ENCODE assay signal across 9 cellular contexts in the genomic region with DNA sequence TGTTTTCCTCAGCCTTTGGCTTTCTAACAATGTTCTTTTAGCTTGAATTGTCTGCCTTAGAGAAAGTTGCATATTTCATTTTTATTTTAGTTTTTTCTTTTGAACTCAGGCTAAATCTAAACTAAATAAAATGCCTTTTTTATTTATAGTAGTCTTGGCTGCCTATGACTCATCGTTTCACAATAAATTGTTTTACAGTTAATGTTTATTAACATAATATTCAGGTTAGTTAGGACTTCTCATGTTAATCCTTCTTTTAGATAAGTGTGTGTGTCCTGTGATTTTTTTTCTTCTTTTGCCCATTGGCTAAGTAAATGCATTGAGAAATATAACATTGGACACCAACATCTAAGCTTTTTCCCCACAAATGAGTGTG. TPM values are rescaled to one million over a fixed set of nuclear protein-coding genes. Genes with fewer than 3 reads are reported as not detected.
DNase-seq lines count a peak whose midpoint lies in the region; ATAC-seq, FAIRE-seq and TF ChIP-seq lines count a peak whose summit lies in the region.
"Had no signal": no experiment of that assay in that cellular context is flagged by ENCODE, and none has a peak within 500 bp of the region (broad histone marks: within the 10 kb centered on the region; RNA-seq: fewer than 3 reads in every experiment).

No MANE protein-coding gene starts in this region.

- H3K9ac ChIP-seq in BLaER1 treated with 17β-estradiol and CSF1 and Interleukin-3, amounts not matched to agents 10 nM and 100 nM = peak overlapping the region; percentile 87 to 94 (median 93); a peak in 21 of 22 replicates

- peak overlapping the region; percentile 41 to 90 (median 74); a peak in 21 of 22 replicates for H3K4me2 ChIP-seq in BLaER1 treated with 17β-estradiol and CSF1 and Interleukin-3, amounts not matched to agents 10 nM and 100 nM

- CTCF ChIA-PET in naive thymus-derived CD4-positive, alpha-beta T cell (lab: Charles Lee) = no interaction called here

- FAIRE-seq in bronchial epithelial cell (lab: Jason Lieb, UNC) = no peak

- peaks cover 4 to 22% (median 13%) of the 10 kb centered on the region in 11 experiments; a peak in 15 of 22 replicates for H3K36me3 ChIP-seq in BLaER1 treated with 17β-estradiol and CSF1 and Interleukin-3, amounts not matched to agents 10 nM and 100 nM
- H3K36me3 ChIP-seq in KOPT-K1 (ENCODE audit: insufficient read depth, low read length) (no peaks in the 10 kb centered on the region), bronchial epithelial cell (ENCODE audit: control insufficient read depth, insufficient read depth, low read length) (no peaks in the 10 kb centered on the region)
- H3K36me3 ChIP-seq in naive thymus-derived CD4-positive, alpha-beta T cell (ENCODE audit: control insufficient read depth in 2 of 3, insufficient read depth in 3 of 3, low read length in 3 of 3) = peaks cover 0 to 6% (median 0%) of the 10 kb centered on the region in 3 experiments

- H3K4me3 Mint-ChIP-seq in naive thymus-derived CD4-positive, alpha-beta T cell = peak overlapping the region; percentile 93 to 99 (median 97)

- H3K27ac Mint-ChIP-seq in naive thymus-derived CD4-positive, alpha-beta T cell = peak overlapping the region in 3 of 9 donors; percentile 91 to 98 (median 91)

- no peaks in the 10 kb centered on the region for H3K27me3 Mint-ChIP-seq in naive thymus-derived CD4-positive, alpha-beta T cell

- no peak for TF ChIP-seq CTCF in bronchial epithelial cell (IDR thresholded peaks at IDR 0.05; ENCODE audit: insufficient read depth, low read length, severe bottlenecking)
- no peak for TF ChIP-seq CTCF in GM20000 (IDR thresholded peaks at IDR 0.05; ENCODE audit: extremely low read depth, missing control alignments)

- H3K27me3 ChIP-seq in BLaER1 treated with 17β-estradiol and CSF1 and Interleukin-3, amounts not matched to agents 10 nM and 100 nM = no peaks in the 10 kb centered on the region
- no peaks in the 10 kb centered on the region for H3K27me3 ChIP-seq in bronchial epithelial cell (ENCODE audit: control insufficient read depth, insufficient read depth, low read length)
- H3K27me3 ChIP-seq in naive thymus-derived CD4-positive, alpha-beta T cell (ENCODE audit: control insufficient read depth in 2 of 2, insufficient read depth in 2 of 2, low read length in 2 of 2) = no peaks in the 10 kb centered on the region

- peaks cover 0 to 2% (median 0%) of the 10 kb centered on the region in 5 donors for H3K36me3 Mint-ChIP-seq in naive thymus-derived CD4-positive, alpha-beta T cell

- H3K4me1 ChIP-seq in BLaER1 treated with 17β-estradiol and CSF1 and Interleukin-3, amounts not matched to agents 10 nM and 100 nM = peaks cover 28 to 48% (median 41%) of the 10 kb centered on the region in 10 experiments
- H3K4me1 ChIP-seq in naive thymus-derived CD4-positive, alpha-beta T cell (ENCODE audit: control insufficient read depth in 2 of 2, insufficient read depth in 2 of 2, low read length in 2 of 2) = no peaks in the 10 kb centered on the region

- H4K20me1 ChIP-seq in BLaER1 treated with 17β-estradiol and CSF1 and Interleukin-3, amounts not matched to agents 10 nM and 100 nM = peaks cover 20 to 54% (median 36%) of the 10 kb centered on the region in 11 experiments; a peak in 19 of 22 replicates

- POLR2A ChIA-PET in naive thymus-derived CD4-positive, alpha-beta T cell (lab: Charles Lee) = interaction anchor here (1.5 kb wide), 1 partner anchor 12 kb away, joined by 4 read pairs; no protein-coding TSS in a partner anchor

- ATAC-seq in naive thymus-derived CD4-positive, alpha-beta T cell = no peak
- ATAC-seq in GM21447 (IDR thresholded peaks at IDR 0.05; ENCODE audit: unreplicated experiment) = no peak

- peaks cover 0 to 32% (median 12%) of the 10 kb centered on the region in 7 donors for H3K4me1 Mint-ChIP-seq in naive thymus-derived CD4-positive, alpha-beta T cell

- peaks cover 4 to 31% (median 20%) of the 10 kb centered on the region in 11 experiments; a peak in 18 of 22 replicates for H3K9me3 ChIP-seq in BLaER1 treated with 17β-estradiol and CSF1 and Interleukin-3, amounts not matched to agents 10 nM and 100 nM (replicated peaks in 1 of 11)
- no peaks in the 10 kb centered on the region for H3K9me3 ChIP-seq in KOPT-K1 (ENCODE audit: insufficient read depth, low read length, poor library complexity, severe bottlenecking)
- H3K9me3 ChIP-seq in naive thymus-derived CD4-positive, alpha-beta T cell (ENCODE audit: control insufficient read depth in 2 of 3, low read length in 3 of 3) = no peaks in the 10 kb centered on the region

- DNase-seq in bronchial epithelial cell (ENCODE audit: low read depth) (peak; percentile 42), NCI-H510A treated with DMSO at 0.1 percent for 48 hours (lab: John Stamatoyannopoulos, UW) (no peak), GM20000 (ENCODE audit: low spot score) (no peak)
- no peak for DNase-seq in naive thymus-derived CD4-positive, alpha-beta T cell
- DNase-seq in activated CD4-positive, CD25-positive, alpha-beta regulatory T cell treated with anti-CD3 and anti-CD28 coated beads, Interleukin-2, amount 50 U/mL, for 72 hours = no peak
- DNase-seq: activated CD4-positive, alpha-beta T cell treated with anti-CD3 and anti-CD28 coated beads for 1 hour had no signal

- intact Hi-C loops in naive thymus-derived CD4-positive, alpha-beta T cell (cut with micrococcal nuclease) = loop anchor here in 1 of 2 donors (5.0 to 10.0 kb wide), 2 partner anchors 986 to 1636 kb away; a partner anchor contains a TSS

- peak overlapping the region; percentile 71 to 88 (median 77) for H3K4me3 ChIP-seq in BLaER1 treated with 17β-estradiol and CSF1 and Interleukin-3, amounts not matched to agents 10 nM and 100 nM
- H3K4me3 ChIP-seq in bronchial epithelial cell (ENCODE audit: low read depth, low read length) = peak overlapping the region; percentile 67
- peak overlapping the region; percentile 91 for H3K4me3 ChIP-seq in naive thymus-derived CD4-positive, alpha-beta T cell (ENCODE audit: low read length)

- peaks cover 0 to 1% (median 0%) of the 10 kb centered on the region in 11 donors for H3K9me3 Mint-ChIP-seq in naive thymus-derived CD4-positive, alpha-beta T cell

- peak overlapping the region; percentile 88 to 96 (median 92); a peak in 19 of 22 replicates for H3K27ac ChIP-seq in BLaER1 treated with 17β-estradiol and CSF1 and Interleukin-3, amounts not matched to agents 10 nM and 100 nM
- H3K27ac ChIP-seq in KOPT-K1 (ENCODE audit: low read depth, low read length, poor library complexity, severe bottlenecking) = peak overlapping the region; percentile 4
- H3K27ac ChIP-seq in naive thymus-derived CD4-positive, alpha-beta T cell (ENCODE audit: low read depth, low read length) = peak overlapping the region; percentile 83

RNA-seq across cellular contexts. Expression of a gene that starts 1.6 kb away (rescaled TPM):
- 16.1 and 16.6 TPM in 2 replicates for total RNA-seq in bronchial epithelial cell
- total RNA-seq in naive thymus-derived CD4-positive, alpha-beta T cell = 10 to 100 TPM in 1 of 5 experiments, 1 to 10 TPM in 4; 4.9 to 14.5 (median 6.3) TPM
- 1 to 10 TPM; 3.2 to 5.9 TPM for polyA plus RNA-seq in naive thymus-derived CD4-positive, alpha-beta T cell

Comparison
In these comparisons a context has a peak if more than half of its experiments do, and no peak if none do; other contexts are left out.
1. H3K27ac ChIP-seq: peak in every context shown above with its lines; median percentile 92 in BLaER1 treated with 17β-estradiol and CSF1 and Interleukin-3, amounts not matched to agents 10 nM and 100 nM; 83 in naive thymus-derived CD4-positive, alpha-beta T cell; 4 in KOPT-K1.